ENCODE assay signal across 9 cellular contexts in the genomic region with DNA sequence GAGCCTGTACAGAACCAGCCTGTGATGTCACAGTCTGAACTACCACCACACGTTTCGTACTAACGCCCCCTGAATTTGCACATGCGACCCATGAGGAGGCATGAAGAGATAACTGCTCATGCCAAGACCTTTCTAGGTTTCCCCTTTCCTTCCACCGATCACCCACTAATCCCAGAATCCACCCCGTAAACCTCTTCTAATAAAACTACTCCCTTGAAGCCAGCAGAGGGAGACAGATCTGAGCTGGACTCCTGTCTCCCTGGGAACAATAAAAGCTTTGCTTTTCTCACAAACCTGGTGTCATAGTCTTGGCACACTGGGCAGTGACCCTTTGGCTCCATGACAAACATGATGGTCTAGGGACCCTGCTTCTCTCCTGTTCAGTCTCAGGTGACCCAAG.
DNase-seq lines count a peak whose midpoint lies in the region; ATAC-seq, FAIRE-seq and TF ChIP-seq lines count a peak whose summit lies in the region.
"Had no signal": no experiment of that assay in that cellular context is flagged by ENCODE, and none has a peak within 500 bp of the region (broad histone marks: within the 10 kb centered on the region; RNA-seq: fewer than 3 reads in every experiment).

No MANE protein-coding gene starts in this region.

- H3K23ac ChIP-seq in H1 (ENCODE audit: insufficient read length) = no peak overlapping the region

- no peaks in the 10 kb centered on the region for H3K9me2 ChIP-seq in OCI-LY1 (ENCODE audit: low read depth, low read length)

- H2BK5ac ChIP-seq in H1 (ENCODE audit: low read depth, low read length) = no peak overlapping the region; the same call in 1 of the 2 replicates

- no peak overlapping the region for H2BK120ac ChIP-seq in H1 (replicated peaks; ENCODE audit: low read depth, low read length)

- H3K23me2 ChIP-seq in H1 (ENCODE audit: low read depth, low read length) = 0 out of 2 replicates have a peak, but pooled peaks cover 1% of the 10 kb centered on the region

- no peak overlapping the region for H4K91ac ChIP-seq in H1 (replicated peaks; ENCODE audit: insufficient read length, low read length)

- H2AK5ac ChIP-seq in H1 (ENCODE audit: low read depth, low read length) = peak overlapping the region; percentile 56; the same call in 1 of the 2 replicates

- TF ChIP-seq EP300 in H1 (IDR thresholded peaks at IDR 0.05; ENCODE audit: borderline replicate concordance in 1 of 2, low read depth in 2 of 2, low read length in 2 of 2) (no peak), suprapubic skin (IDR thresholded peaks at IDR 0.05) (no peak)

- 92% methylated on average over 6 of the region's 6 CpGs; no CpG with 5 or more reads in 1 of the 2 experiments for WGBS in H1 (ENCODE audit: extremely low coverage in 1 of 2, insufficient coverage in 1 of 2, insufficient read length in 1 of 2, insufficient replicate concordance in 2 of 2, low coverage in 1 of 2, low lambda C conversion rate in 2 of 2, missing lambda C conversion rate in 1 of 2), 2 experiments
- 85% methylated on average over 6 of the region's 6 CpGs for WGBS in suprapubic skin

- TF ChIP-seq RAD21 in H1 (IDR thresholded peaks at IDR 0.05 in 1 of 2, conservative IDR thresholded peaks at IDR 0.05 in 1 of 2; ENCODE audit: low read depth in 2 of 2, low read length in 2 of 2) = peak; percentile 32 to 58; a peak in 3 of 4 replicates

- no peaks in the 10 kb centered on the region for H3K79me1 ChIP-seq in H1 (ENCODE audit: low read depth, low read length)

- no peak overlapping the region for H2AFZ ChIP-seq in OCI-LY1 (ENCODE audit: low read length)
- H2AFZ ChIP-seq in H1 (ENCODE audit: low read length) = no peak overlapping the region

- no peaks in the 10 kb centered on the region for H4K20me1 ChIP-seq in OCI-LY1 (ENCODE audit: insufficient read depth, low read length)
- H4K20me1 ChIP-seq in H1 (replicated peaks in 1 of 2; ENCODE audit: control insufficient read depth in 1 of 2, insufficient read depth in 2 of 2, low read length in 2 of 2) = no peaks in the 10 kb centered on the region

- no peak overlapping the region for H4K8ac ChIP-seq in H1 (ENCODE audit: extremely low read depth, insufficient read depth, low read length)

- H3K27me3 ChIP-seq in GM06990 (replicated peaks; ENCODE audit: control insufficient read depth, insufficient read depth, low read length) (no peaks in the 10 kb centered on the region; the same call in 1 of the 2 replicates), OCI-LY1 (ENCODE audit: insufficient read depth, low read length) (no peaks in the 10 kb centered on the region), H1 (replicated peaks in 1 of 4; ENCODE audit: control insufficient read depth in 3 of 4, extremely low read depth in 1 of 4, insufficient read depth in 3 of 4, low read length in 3 of 4) (no peaks in the 10 kb centered on the region), suprapubic skin (peaks cover 15% of the 10 kb centered on the region), dorsolateral prefrontal cortex (peaks cover 0 to 12% (median 0%) of the 10 kb centered on the region in 45 donors)

- TF ChIP-seq CTCF in AG09309 (IDR thresholded peaks at IDR 0.05; ENCODE audit: control insufficient read depth, insufficient read depth, low read depth, low read length, missing control alignments) (peak; percentile 38), GM06990 (IDR thresholded peaks at IDR 0.05; ENCODE audit: insufficient read depth, low read length, poor library complexity, severe bottlenecking) (peak; percentile 47), OCI-LY1 (IDR thresholded peaks at IDR 0.05; ENCODE audit: low read length) (peak; percentile 27; the same call in 1 of the 2 replicates), H1 (IDR thresholded peaks at IDR 0.05; ENCODE audit: control extremely low read depth in 1 of 3, insufficient read depth in 1 of 3, low read depth in 1 of 3, low read length in 3 of 3) (peak in 2 of 3 experiments; percentile 55 to 61; a peak in 3 of 4 replicates), suprapubic skin (IDR thresholded peaks at IDR 0.05) (peak in 1 of 2 donors; percentile 1), dorsolateral prefrontal cortex (IDR thresholded peaks at IDR 0.05 in 54 of 56, conservative IDR thresholded peaks at IDR 0.05 in 2 of 56; ENCODE audit: low read depth in 1 of 56, partially characterized antibody in 56 of 56) (peak in 1 of 56 donors; percentile 12)

- ATAC-seq in GM18520 (IDR thresholded peaks at IDR 0.05; ENCODE audit: unreplicated experiment) = no peak

- H3K9me3 ChIP-seq in OCI-LY1 (ENCODE audit: low read length) = no peaks in the 10 kb centered on the region
- H3K9me3 ChIP-seq in H1 (ENCODE audit: insufficient read depth in 2 of 2, low read depth in 1 of 2, low read length in 1 of 2) = no peaks in the 10 kb centered on the region
- no peaks in the 10 kb centered on the region for H3K9me3 ChIP-seq in suprapubic skin

- H2BK15ac ChIP-seq in H1 (ENCODE audit: low read length) = peak overlapping the region; percentile 77; the same call in 1 of the 2 replicates

- no peak overlapping the region for H4K5ac ChIP-seq in H1 (ENCODE audit: insufficient read length, low read depth, low read length)

- H3K27ac ChIP-seq in OCI-LY1 (ENCODE audit: low read depth, low read length, poor library complexity, severe bottlenecking) = peak overlapping the region; percentile 83
- H3K27ac ChIP-seq in H1 (ENCODE audit: low read depth, low read length) = no peak overlapping the region
- H3K27ac ChIP-seq in suprapubic skin = no peak overlapping the region
- peak overlapping the region in 1 of 59 donors; percentile 5 for H3K27ac ChIP-seq in dorsolateral prefrontal cortex

- H3K36me3 ChIP-seq in GM06990 (ENCODE audit: control insufficient read depth, insufficient read depth, low read length) = no peaks in the 10 kb centered on the region
- H3K36me3 ChIP-seq in OCI-LY1 (ENCODE audit: insufficient read depth, low read length) = no peaks in the 10 kb centered on the region
- no peaks in the 10 kb centered on the region for H3K36me3 ChIP-seq in H1 (ENCODE audit: control insufficient read depth in 2 of 4, insufficient read depth in 4 of 4, low read length in 3 of 4)
- H3K36me3 ChIP-seq in suprapubic skin = no peaks in the 10 kb centered on the region

- no peak for DNase-seq in AG09309 (ENCODE audit: low read depth)
- DNase-seq in GM06990 (ENCODE audit: extremely low read depth, insufficient read length) = no peak
- DNase-seq in H1 (ENCODE audit: low read depth in 1 of 2, low spot score in 2 of 2) = no peak
- DNase-seq in suprapubic skin (ENCODE audit: low spot score in 2 of 2) = no peak
- DNase-seq in effector CD4-positive, alpha-beta T cell = no peak
- no peak for DNase-seq in dorsolateral prefrontal cortex

- H3F3A ChIP-seq in OCI-LY1 (ENCODE audit: insufficient read depth, low read length) = no peaks in the 10 kb centered on the region

- H2BK20ac ChIP-seq in H1 (ENCODE audit: low read length) = peak overlapping the region; percentile 49; the same call in 1 of the 2 replicates

- no peak overlapping the region for H3K9ac ChIP-seq in OCI-LY1 (ENCODE audit: low read length)
- no peak overlapping the region for H3K9ac ChIP-seq in H1 (replicated peaks in 1 of 4; ENCODE audit: extremely low read depth in 1 of 4, low read depth in 3 of 4, low read length in 3 of 4)

- H2BK12ac ChIP-seq in H1 (ENCODE audit: low read depth, low read length) = no peak overlapping the region; the same call in 1 of the 2 replicates

- POLR2A ChIA-PET in H1 (lab: Charles Lee; ENCODE audit: partially characterized antibody) = interaction anchor here (0.8 to 4.2 kb wide), 40 partner anchors 12 to 633 kb away, joined by 3 to 65 read pairs (median 4); no protein-coding TSS in a partner anchor

- no peak overlapping the region for H3K4ac ChIP-seq in H1 (replicated peaks; ENCODE audit: insufficient read length, low read depth, low read length)

- no peak for FAIRE-seq in H1 (lab: Jason Lieb, UNC)

- TF ChIP-seq POLR2A in H1 (IDR thresholded peaks at IDR 0.05; ENCODE audit: control extremely low read depth in 1 of 2, low read depth in 2 of 2, low read length in 2 of 2) (no peak), suprapubic skin (IDR thresholded peaks at IDR 0.05) (no peak)

- H3K79me2 ChIP-seq in OCI-LY1 (ENCODE audit: insufficient read depth, low read length) = no peaks in the 10 kb centered on the region
- H3K79me2 ChIP-seq in H1 (ENCODE audit: control insufficient read depth in 1 of 2, insufficient read depth in 2 of 2, low read length in 2 of 2) = no peaks in the 10 kb centered on the region

- intact Hi-C loops in dorsolateral prefrontal cortex (cut with DNase I) = no loop called here

- no peak overlapping the region for H3K14ac ChIP-seq in H1 (ENCODE audit: insufficient read length)

- CTCF ChIA-PET in H1 (lab: Charles Lee; ENCODE audit: partially characterized antibody) = interaction anchor here (0.6 to 5.8 kb wide), 14 partner anchors 12 to 399 kb away, joined by 3 to 92 read pairs (median 4); no protein-coding TSS in a partner anchor

- no peak overlapping the region; the same call in 1 of the 2 replicates for H3K4me2 ChIP-seq in OCI-LY1 (ENCODE audit: low read length)
- no peak overlapping the region for H3K4me2 ChIP-seq in H1 (ENCODE audit: insufficient read depth in 1 of 2, low read depth in 2 of 2, low read length in 2 of 2)

- no peak overlapping the region for H3K56ac ChIP-seq in H1 (replicated peaks; ENCODE audit: insufficient read length, low read depth, low read length)

- H3K4me3 ChIP-seq in AG09309 (ENCODE audit: control insufficient read depth, low read depth, low read length) (no peak overlapping the region), GM06990 (replicated peaks; ENCODE audit: low read depth, low read length) (no peak overlapping the region), OCI-LY1 (ENCODE audit: low read depth, low read length, poor library complexity, severe bottlenecking) (no peak overlapping the region), H1 (ENCODE audit: extremely low read depth in 1 of 4, insufficient read depth in 2 of 4, low read depth in 3 of 4, low read length in 4 of 4) (no peak overlapping the region), suprapubic skin (no peak overlapping the region), dorsolateral prefrontal cortex (no peak overlapping the region)
- H3K4me3 ChIP-seq: lung had no signal

- H3K4me1 ChIP-seq in OCI-LY1 (ENCODE audit: insufficient read depth, low read length, severe bottlenecking) (peaks cover 26% of the 10 kb centered on the region), H1 (replicated peaks in 1 of 4; ENCODE audit: control insufficient read depth in 3 of 4, insufficient read depth in 4 of 4, low read length in 3 of 4) (peaks cover 0 to 6% (median 3%) of the 10 kb centered on the region in 4 experiments; a peak in 4 of 7 replicates), suprapubic skin (peaks cover 8% of the 10 kb centered on the region)

- H3K18ac ChIP-seq in H1 (ENCODE audit: extremely low read depth, low read length) = no peak overlapping the region

TF ChIP-seq in H1, 55 proteins besides CTCF, POLR2A, EP300 and RAD21 (continues in another document):
- TF ChIP-seq HDAC2 (IDR thresholded peaks at IDR 0.05; ENCODE audit: borderline replicate concordance in 1 of 2, low read depth in 2 of 2, low read length in 2 of 2) = no peak
- no peak for TF ChIP-seq CBX8 (IDR thresholded peaks at IDR 0.05; ENCODE audit: borderline replicate concordance, low read depth, low read length)
- TF ChIP-seq GABPA (IDR thresholded peaks at IDR 0.05; ENCODE audit: borderline replicate concordance, insufficient read depth, low read length) = no peak
- no peak for TF ChIP-seq RXRA (IDR thresholded peaks at IDR 0.05; ENCODE audit: insufficient read depth, low read depth, low read length)
- TF ChIP-seq JUND (IDR thresholded peaks at IDR 0.05; ENCODE audit: low read length) = no peak
